9 cellular contexts compared by ENCODE assay signal in genomic region chr7:2521952-2522591, GRCh38. TPM values are rescaled to one million over a fixed set of nuclear protein-coding genes. Genes with fewer than 3 reads are reported as not detected.
DNase-seq lines count a peak whose midpoint lies in the region; ATAC-seq, FAIRE-seq and TF ChIP-seq lines count a peak whose summit lies in the region.
"Had no signal": no experiment of that assay in that cellular context is flagged by ENCODE, and none has a peak within 500 bp of the region (broad histone marks: within the 10 kb centered on the region; RNA-seq: fewer than 3 reads in every experiment).

No MANE protein-coding gene starts in this region.

- no peaks in the 10 kb centered on the region for H3K4me1 ChIP-seq in MM.1S (ENCODE audit: low read length)

- no peak overlapping the region for H3K4me3 ChIP-seq in MM.1S (ENCODE audit: low read length)

- no peaks in the 10 kb centered on the region for H4K20me1 ChIP-seq in MM.1S (ENCODE audit: insufficient read depth, low read length)

- H3K9ac ChIP-seq in MM.1S (ENCODE audit: low read length) = no peak overlapping the region

- no peaks in the 10 kb centered on the region for H3K79me2 ChIP-seq in MM.1S (ENCODE audit: low read length)

- DNase-seq in GM18507 (ENCODE audit: extremely low spot score, insufficient read length, low read depth) = no peak
- DNase-seq in activated naive CD8-positive, alpha-beta T cell treated with anti-CD3 and anti-CD28 coated beads, Interleukin-2, amount 50 U/mL, for 16 hours (ENCODE audit: low read depth, low spot score) = peak; percentile 50
- no peak for DNase-seq in left lobe of liver (ENCODE audit: low spot score)
- DNase-seq in stimulated activated CD8-positive, alpha-beta memory T cell treated with anti-CD3 and anti-CD28 coated beads, Interleukin-12 subunit alpha, Interleukin-12 subunit beta, amount 100 ng/mL, for 1 hour (ENCODE audit: low read depth) = peak; percentile 60
- DNase-seq in MM.1S = no peak

- no peaks in the 10 kb centered on the region for H3K9me2 ChIP-seq in MM.1S (replicated peaks; ENCODE audit: insufficient read depth, low read length)

- H3K27ac ChIP-seq in MM.1S (ENCODE audit: low read length) = no peak overlapping the region

- H3K4me2 ChIP-seq in MM.1S (ENCODE audit: low read depth, low read length) = no peak overlapping the region

- peaks cover 89% of the 10 kb centered on the region for H3K27me3 ChIP-seq in MM.1S (replicated peaks; ENCODE audit: insufficient read depth, low read length)

- FAIRE-seq in GM18507 (lab: Jason Lieb, UNC) = peak; percentile 33

- no peak for TF ChIP-seq CTCF in MM.1S (IDR thresholded peaks at IDR 0.05; ENCODE audit: low read length)

- H3F3A ChIP-seq in MM.1S (ENCODE audit: insufficient read depth, low read length) = no peaks in the 10 kb centered on the region

- H3K9me3 ChIP-seq in MM.1S (replicated peaks; ENCODE audit: insufficient read depth, low read length) = no peaks in the 10 kb centered on the region

- H3K36me3 ChIP-seq in MM.1S (replicated peaks; ENCODE audit: insufficient read depth, low read length) = no peaks in the 10 kb centered on the region

- H2AFZ ChIP-seq in MM.1S (ENCODE audit: low read length) = no peak overlapping the region

- ATAC-seq in SK-N-SH treated with all-trans-retinoic acid at 6 μM for 48 hours (no peak), left lobe of liver (peak; percentile 2), GM19351 (IDR thresholded peaks at IDR 0.05; ENCODE audit: unreplicated experiment) (no peak), GM21528 (IDR thresholded peaks at IDR 0.05; ENCODE audit: low FRiP score, unreplicated experiment) (no peak)

TF ChIP-seq in SK-N-SH treated with all-trans-retinoic acid at 6 μM for 48 hours, 23 proteins besides CTCF, POLR2A, EP300 and RAD21:
- no peak for TF ChIP-seq ZNF70 (CRISPR knock-in tag; IDR thresholded peaks at IDR 0.05)
- TF ChIP-seq ZFP3 (CRISPR knock-in tag; IDR thresholded peaks at IDR 0.05) = peak; percentile 56; the same call in 1 of the 2 replicates

RNA-seq across cellular contexts. Expression of gene LFNG, which starts 2.5 kb away (rescaled TPM):
- total RNA-seq in left lobe of liver = 1.2 TPM

RNA-seq across cellular contexts. Expression of gene BRAT1, which starts 33.3 kb away (rescaled TPM):
- total RNA-seq in left lobe of liver = 15.6 TPM

RNA-seq across cellular contexts. Expression of gene IQCE, which starts 36.7 kb away (rescaled TPM):
- total RNA-seq in left lobe of liver = 5.7 TPM

RNA-seq across cellular contexts. Expression of gene GRIFIN, which starts 45.9 kb away (rescaled TPM):
- total RNA-seq in left lobe of liver = not detected
- total RNA-seq: subcutaneous adipose tissue had no signal

Comparison
In these comparisons a context has a peak if more than half of its experiments do, and no peak if none do; other contexts are left out.
1. DNase-seq: peak in activated naive CD8-positive, alpha-beta T cell treated with anti-CD3 and anti-CD28 coated beads, Interleukin-2, amount 50 U/mL, for 16 hours (single experiment) and stimulated activated CD8-positive, alpha-beta memory T cell treated with anti-CD3 and anti-CD28 coated beads, Interleukin-12 subunit alpha, Interleukin-12 subunit beta, amount 100 ng/mL, for 1 hour (single experiment); none in GM18507 (single experiment), left lobe of liver (single experiment) and MM.1S (single experiment).